In genomic region chr3:195738274-195739044, GRCh38 we compare ENCODE assay signal across 20 cellular contexts. TPM values are rescaled to one million over a fixed set of nuclear protein-coding genes. Genes with fewer than 3 reads are reported as not detected.
DNase-seq lines count a peak whose midpoint lies in the region; ATAC-seq, FAIRE-seq and TF ChIP-seq lines count a peak whose summit lies in the region.
"Had no signal": no experiment of that assay in that cellular context is flagged by ENCODE, and none has a peak within 500 bp of the region (broad histone marks: within the 10 kb centered on the region; RNA-seq: fewer than 3 reads in every experiment).

No MANE protein-coding gene starts in this region.

- TF ChIP-seq CTCF in prostate gland (IDR thresholded peaks at IDR 0.05): no peak

- H3K36me3 ChIP-seq in aorta (ENCODE audit: control insufficient read depth in 1 of 2, insufficient read depth in 2 of 2, low read length in 1 of 2) (no peaks in the 10 kb centered on the region), prostate gland (no peaks in the 10 kb centered on the region)

- intact Hi-C loops in Right ventricle myocardium superior (cut with DNase I) (no loop called here), right cardiac atrium (cut with DNase I) (loop anchor here in 1 of 4 donors (10.0 kb wide), 1 partner anchor 96 kb away; no protein-coding TSS in a partner anchor), aorta (cut with DNase I) (no loop called here), prostate gland (cut with DNase I) (no loop called here)

- H3K4me1 ChIP-seq in right cardiac atrium (ENCODE audit: control insufficient read depth, insufficient read depth, low read length): no peaks in the 10 kb centered on the region
- no peaks in the 10 kb centered on the region for H3K4me1 ChIP-seq in aorta (ENCODE audit: control insufficient read depth in 1 of 2, insufficient read depth in 2 of 2, low read length in 2 of 2)
- no peaks in the 10 kb centered on the region for H3K4me1 ChIP-seq in prostate gland (replicated peaks)

- no peak for TF ChIP-seq POLR2A in prostate gland (IDR thresholded peaks at IDR 0.05)

- ATAC-seq in Right ventricle myocardium superior (ENCODE audit: poor library complexity): no peak
- no peak for ATAC-seq in right cardiac atrium
- ATAC-seq in left lobe of liver: peak; percentile 14
- ATAC-seq in aorta (ENCODE audit: low FRiP score): no peak
- ATAC-seq: GM12878, PC-3 had no signal

- H3K27me3 ChIP-seq in right cardiac atrium (ENCODE audit: control insufficient read depth, insufficient read depth) (no peaks in the 10 kb centered on the region), aorta (ENCODE audit: control insufficient read depth in 1 of 2, insufficient read depth in 2 of 2, low read length in 1 of 2) (no peaks in the 10 kb centered on the region), prostate gland (replicated peaks; ENCODE audit: insufficient read depth) (no peaks in the 10 kb centered on the region)

- H3K27ac ChIP-seq in right cardiac atrium (ENCODE audit: low read length) (no peak overlapping the region), aorta (ENCODE audit: low read depth in 1 of 2, low read length in 2 of 2) (no peak overlapping the region), prostate gland (no peak overlapping the region)
- H3K27ac ChIP-seq: KMS-11 had no signal

- FAIRE-seq in HTR-8/SVneo (lab: Jason Lieb, UNC): peak; percentile 16
- FAIRE-seq: GM12878 had no signal

- WGBS in right cardiac atrium: 86% methylated on average over 14 of the region's 14 CpGs
- 84 to 86% methylated on average over 14 of the region's 14 CpGs for WGBS in aorta, 2 donors
- WGBS in prostate gland: 93% methylated on average over 14 of the region's 14 CpGs

- DNase-seq in Right ventricle myocardium superior (peak; percentile 13), right cardiac atrium (no peak), HTR-8/SVneo (ENCODE audit: insufficient read length, low spot score) (no peak), left lobe of liver (ENCODE audit: low spot score) (no peak), aorta (peak; percentile 26 to 51), prostate gland (ENCODE audit: low spot score) (no peak), NCI-H1105 treated with DMSO at 0.1 percent for 48 hours (lab: John Stamatoyannopoulos, UW) (no peak)
- DNase-seq: CD4-positive, CD25-positive, alpha-beta regulatory T cell; COR-L47; DMS153; GF-D8; MV-4-11; NCI-H1417 treated with DMSO at 0.1 percent for 48 hours; NCI-H187 treated with DMSO at 0.1 percent for 48 hours; NCI-H2227 treated with DMSO at 0.1 percent for 48 hours; NCI-H524 treated with DMSO at 0.1 percent for 48 hours; PC-3; RPMI8226 had no signal

- H3K9me3 ChIP-seq in right cardiac atrium (ENCODE audit: control insufficient read depth, low read length): no peaks in the 10 kb centered on the region
- H3K9me3 ChIP-seq in aorta (ENCODE audit: control insufficient read depth, low read length): no peaks in the 10 kb centered on the region
- H3K9me3 ChIP-seq in prostate gland: no peaks in the 10 kb centered on the region

- H3K4me3 ChIP-seq in right cardiac atrium (ENCODE audit: low read length) (no peak overlapping the region), aorta (ENCODE audit: low read length in 2 of 2) (no peak overlapping the region), prostate gland (no peak overlapping the region)
- H3K4me3 ChIP-seq: GM12878 had no signal

RNA-seq across cellular contexts. Expression of gene MUC20, which starts 17.7 kb away (rescaled TPM):
- total RNA-seq in Right ventricle myocardium superior (5.4 TPM), right cardiac atrium (1 to 10 TPM in 3 of 4 donors, under 1 TPM in 1; 0.86 to 4.8 (median 1.9) TPM), left lobe of liver (29.6 TPM), aorta (10 to 100 TPM in 1 of 2 donors, 1 to 10 TPM in 1; 4.5 to 17.8 TPM), prostate gland (10 to 100 TPM; 17.9 to 49.0 TPM)
- polyA plus RNA-seq in right cardiac atrium (1.7 TPM), aorta (10 to 100 TPM in 1 of 2 donors, 1 to 10 TPM in 1; 2.9 to 17.7 TPM)

Comparison
In these comparisons a context has a peak if more than half of its experiments do, and no peak if none do; other contexts are left out.
1. DNase-seq: peak in Right ventricle myocardium superior (single experiment) and aorta (2 of 2); none in right cardiac atrium (0 of 3), HTR-8/SVneo (single experiment), left lobe of liver (single experiment), prostate gland (single experiment) and NCI-H1105 treated with DMSO at 0.1 percent for 48 hours (single experiment).